In the genomic region with DNA sequence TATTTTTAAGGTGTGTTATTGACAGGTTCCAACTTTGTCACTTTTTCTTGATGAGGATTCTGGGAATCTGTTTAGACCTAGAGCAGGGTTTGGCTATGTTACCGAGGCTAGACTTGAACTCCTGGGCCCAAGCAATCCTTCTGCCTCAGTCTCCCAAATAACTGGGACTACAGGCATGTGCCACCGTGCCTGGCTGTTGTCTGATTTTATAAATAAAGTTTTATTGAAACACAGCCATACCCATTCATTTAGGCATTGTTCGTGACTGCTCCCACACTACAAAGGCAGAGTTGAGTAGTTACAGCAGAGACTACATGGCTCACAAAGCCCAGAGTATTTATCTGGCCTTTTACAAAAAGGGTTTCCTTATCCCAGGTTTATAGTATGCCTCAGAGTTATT, we compare ENCODE assay signal across 25 cellular contexts.
DNase-seq lines count a peak whose midpoint lies in the region; ATAC-seq, FAIRE-seq and TF ChIP-seq lines count a peak whose summit lies in the region.
"Had no signal": no experiment of that assay in that cellular context is flagged by ENCODE, and none has a peak within 500 bp of the region (broad histone marks: within the 10 kb centered on the region; RNA-seq: fewer than 3 reads in every experiment).

No MANE protein-coding gene starts in this region.

- 66% methylated on average over 3 of the region's 3 CpGs for WGBS in K562 (ENCODE audit: insufficient coverage, low coverage, missing lambda C conversion rate)
- 96 to 97% (median 97%) methylated on average over 3 of the region's 3 CpGs for WGBS in psoas muscle, 3 donors

- H2AFZ ChIP-seq in HCT116 (ENCODE audit: low read depth, low read length, poor library complexity, severe bottlenecking) (no peak overlapping the region), K562 (ENCODE audit: low read depth, low read length) (no peak overlapping the region)

- H3K27me3 Mint-ChIP-seq in Caco-2 (ENCODE audit: insufficient read depth, unreplicated experiment), result no peaks in the 10 kb centered on the region
- H3K27me3 Mint-ChIP-seq in naive thymus-derived CD8-positive, alpha-beta T cell, result peaks cover 0 to 7% (median 0%) of the 10 kb centered on the region in 5 donors
- H3K27me3 Mint-ChIP-seq: CD4-positive, CD25-positive, alpha-beta regulatory T cell had no signal

- H3K9me3 ChIP-seq in Caco-2, result no peaks in the 10 kb centered on the region
- H3K9me3 ChIP-seq in HCT116 (ENCODE audit: control insufficient read depth in 1 of 2, insufficient read depth in 1 of 2, low read depth in 1 of 2, low read length in 2 of 2), result no peaks in the 10 kb centered on the region
- no peaks in the 10 kb centered on the region for H3K9me3 ChIP-seq in K562 (replicated peaks; ENCODE audit: control insufficient read depth, insufficient read depth, low read depth, low read length)
- H3K9me3 ChIP-seq in psoas muscle, result no peaks in the 10 kb centered on the region
- H3K9me3 ChIP-seq: BE2C had no signal

- H4K20me1 ChIP-seq in HCT116 (ENCODE audit: insufficient read depth) (no peaks in the 10 kb centered on the region), K562 (replicated peaks; ENCODE audit: control insufficient read depth, insufficient read depth, low read length) (no peaks in the 10 kb centered on the region)
- H4K20me1 ChIP-seq: BLaER1 had no signal

- no peak for FAIRE-seq in K562 (lab: Jason Lieb, UNC)
- FAIRE-seq: A204.1, D721Med, G401.6, GM12892, GM18507, GM19239 had no signal

- H3K4me3 ChIP-seq in Caco-2 (ENCODE audit: low read depth, low read length), result no peak overlapping the region
- no peak overlapping the region for H3K4me3 ChIP-seq in HCT116 (replicated peaks in 1 of 2; ENCODE audit: low read depth in 1 of 2, low read length in 2 of 2)
- H3K4me3 ChIP-seq in K562, result no peak overlapping the region
- H3K4me3 ChIP-seq in psoas muscle, result no peak overlapping the region
- H3K4me3 ChIP-seq: BLaER1 had no signal

- TF ChIP-seq CTCF in Caco-2 (IDR thresholded peaks at IDR 0.05; ENCODE audit: insufficient read depth in 1 of 2, low read depth in 1 of 2, low read length in 1 of 2, severe bottlenecking in 1 of 2, unreplicated experiment in 1 of 2), result no peak
- TF ChIP-seq CTCF in HCT116 (IDR thresholded peaks at IDR 0.05 in 2 of 3, conservative IDR thresholded peaks at IDR 0.05 in 1 of 3; ENCODE audit: borderline replicate concordance in 1 of 3, insufficient read depth in 1 of 3, low read depth in 2 of 3, low read length in 2 of 3), result no peak
- TF ChIP-seq CTCF in K562 (IDR thresholded peaks at IDR 0.05 in 2 of 3, conservative IDR thresholded peaks at IDR 0.05 in 1 of 3; ENCODE audit: insufficient read depth in 2 of 3, low read depth in 1 of 3, low read length in 3 of 3), result no peak
- no peak for TF ChIP-seq CTCF in psoas muscle (IDR thresholded peaks at IDR 0.05)

- H3K4me2 ChIP-seq in HCT116 (ENCODE audit: low read length), result no peak overlapping the region
- no peak overlapping the region for H3K4me2 ChIP-seq in K562 (ENCODE audit: insufficient read depth, low read length)
- H3K4me2 ChIP-seq: BLaER1 had no signal

- in situ Hi-C loops in K562 (cut with MboI), result no loop called here

- CTCF ChIA-PET in Caco-2 (lab: Charles Lee), result no interaction called here
- CTCF ChIA-PET in HCT116 (lab: Charles Lee), result no interaction called here
- CTCF ChIA-PET in K562 (lab: Yijun Ruan, JAX; ENCODE audit: low intra/inter-chr PET ratio), result no interaction called here

- no peak for TF ChIP-seq RAD21 in HCT116 (IDR thresholded peaks at IDR 0.05; ENCODE audit: low read depth)
- TF ChIP-seq RAD21 in K562 (CRISPR knock-in tag; conservative IDR thresholded peaks at IDR 0.05 in 1 of 2, IDR thresholded peaks at IDR 0.05 in 1 of 2), result no peak

- H3K36me3 ChIP-seq in Caco-2 (ENCODE audit: control insufficient read depth, insufficient read depth, low read length) (peaks cover 1% of the 10 kb centered on the region; the same call in 1 of the 2 replicates), HCT116 (ENCODE audit: control insufficient read depth in 1 of 2, insufficient read depth in 2 of 2, low read length in 2 of 2) (no peaks in the 10 kb centered on the region), K562 (ENCODE audit: control insufficient read depth, insufficient read depth, low read length) (peaks cover 21% of the 10 kb centered on the region; the same call in 2 of the 3 replicates), psoas muscle (ENCODE audit: insufficient read depth in 1 of 2, low read depth in 1 of 2) (no peaks in the 10 kb centered on the region)
- H3K36me3 ChIP-seq: BE2C had no signal

- POLR2A ChIA-PET in Caco-2 (lab: Charles Lee), result no interaction called here
- POLR2A ChIA-PET in HCT116 (lab: Charles Lee), result no interaction called here
- POLR2A ChIA-PET in K562 (lab: Yijun Ruan, JAX), result no interaction called here
- POLR2A ChIA-PET in naive thymus-derived CD8-positive, alpha-beta T cell (lab: Charles Lee), result no interaction called here

- H3K27me3 ChIP-seq in Caco-2 (replicated peaks; ENCODE audit: control insufficient read depth, insufficient read depth, low read length) (no peaks in the 10 kb centered on the region), HCT116 (ENCODE audit: insufficient read depth, low read length) (no peaks in the 10 kb centered on the region), K562 (ENCODE audit: control insufficient read depth in 2 of 2, insufficient read depth in 2 of 2, low read length in 2 of 2) (no peaks in the 10 kb centered on the region), psoas muscle (ENCODE audit: insufficient read depth in 3 of 3, low read length in 2 of 3) (no peaks in the 10 kb centered on the region)
- H3K27me3 ChIP-seq: BE2C, BLaER1 had no signal

- H3K4me1 Mint-ChIP-seq in Caco-2 (ENCODE audit: low read depth, unreplicated experiment), result peaks cover 32% of the 10 kb centered on the region
- no peaks in the 10 kb centered on the region for H3K4me1 Mint-ChIP-seq in naive thymus-derived CD8-positive, alpha-beta T cell
- H3K4me1 Mint-ChIP-seq: CD14-positive monocyte; CD4-positive, alpha-beta memory T cell; CD4-positive, CD25-positive, alpha-beta regulatory T cell; CD8-positive, alpha-beta memory T cell had no signal

- ATAC-seq in HCT116 (no peak), K562 (no peak), psoas muscle (no peak), GM18907 (IDR thresholded peaks at IDR 0.05; ENCODE audit: unreplicated experiment) (no peak)
- no peak for ATAC-seq in naive thymus-derived CD8-positive, alpha-beta T cell

- RAD21 ChIA-PET in HCT116 (lab: Charles Lee; ENCODE audit: low non-redundant PET in 1 of 2, low total read pairs in 2 of 2, uncharacterized antibody in 2 of 2, unreplicated experiment in 2 of 2), result no interaction called here

- peaks cover 47% of the 10 kb centered on the region for H3K36me3 Mint-ChIP-seq in Caco-2 (ENCODE audit: insufficient read depth, unreplicated experiment)
- H3K36me3 Mint-ChIP-seq in naive thymus-derived CD8-positive, alpha-beta T cell, result no peaks in the 10 kb centered on the region
- H3K36me3 Mint-ChIP-seq: CD14-positive monocyte; CD4-positive, CD25-positive, alpha-beta regulatory T cell; CD8-positive, alpha-beta memory T cell had no signal

- no peak for DNase-seq in Caco-2
- DNase-seq in HCT116 (ENCODE audit: low read depth, low spot score), result no peak
- DNase-seq in K562 (ENCODE audit: extremely low read depth in 1 of 4, low spot score in 3 of 4), result no peak
- no peak for DNase-seq in naive thymus-derived CD8-positive, alpha-beta T cell
- no peak for DNase-seq in psoas muscle
- DNase-seq: 8988T; ACHN; BE2C; C1 segment of cervical spinal cord; Calu3; CD4-positive, CD25-positive, alpha-beta regulatory T cell; CD8-positive, alpha-beta memory T cell; COR-L47; DMS79 treated with DMSO at 0.1 percent for 48 hours; GF-D8 had no signal

- TF ChIP-seq EP300 in K562 (IDR thresholded peaks at IDR 0.05; ENCODE audit: low read length), result no peak

- H3K4me3 Mint-ChIP-seq in Caco-2 (ENCODE audit: unreplicated experiment), result no peak overlapping the region
- H3K4me3 Mint-ChIP-seq in naive thymus-derived CD8-positive, alpha-beta T cell, result no peak overlapping the region
- H3K4me3 Mint-ChIP-seq: CD14-positive monocyte; CD4-positive, alpha-beta memory T cell; CD4-positive, CD25-positive, alpha-beta regulatory T cell; CD8-positive, alpha-beta memory T cell had no signal

- H3K27ac Mint-ChIP-seq in Caco-2 (ENCODE audit: unreplicated experiment), result no peak overlapping the region
- no peak overlapping the region for H3K27ac Mint-ChIP-seq in naive thymus-derived CD8-positive, alpha-beta T cell
- H3K27ac Mint-ChIP-seq: CD14-positive monocyte; CD4-positive, alpha-beta memory T cell; CD4-positive, CD25-positive, alpha-beta regulatory T cell; CD8-positive, alpha-beta memory T cell had no signal

- H3K9me3 Mint-ChIP-seq in Caco-2 (ENCODE audit: unreplicated experiment), result no peaks in the 10 kb centered on the region
- peaks cover 0 to 1% (median 0%) of the 10 kb centered on the region in 9 donors for H3K9me3 Mint-ChIP-seq in naive thymus-derived CD8-positive, alpha-beta T cell
- H3K9me3 Mint-ChIP-seq: CD4-positive, CD25-positive, alpha-beta regulatory T cell had no signal

- no peaks in the 10 kb centered on the region for H3K9me2 ChIP-seq in HCT116 (ENCODE audit: insufficient read depth)

- H3K27ac ChIP-seq in HCT116 (ENCODE audit: low read depth, low read length) (no peak overlapping the region), K562 (ENCODE audit: extremely low read depth, low read depth, low read length) (no peak overlapping the region), psoas muscle (no peak overlapping the region)
- H3K27ac ChIP-seq: BLaER1 had no signal

- no peaks in the 10 kb centered on the region for H3K79me2 ChIP-seq in HCT116 (ENCODE audit: insufficient read depth, low read length)
- no peaks in the 10 kb centered on the region for H3K79me2 ChIP-seq in K562 (ENCODE audit: control insufficient read depth, insufficient read depth, low read length)

- intact Hi-C loops in Caco-2 (cut with micrococcal nuclease; ENCODE audit: unreplicated experiment) (loop anchor here (5.0 to 10.0 kb wide), 2 partner anchors 56 to 234 kb away; no protein-coding TSS in a partner anchor), HCT116 (cut with micrococcal nuclease) (no loop called here), K562 (cut with micrococcal nuclease) (no loop called here), psoas muscle (cut with DNase I) (no loop called here)

- H3K4me1 ChIP-seq in Caco-2 (peaks cover 18% of the 10 kb centered on the region), HCT116 (ENCODE audit: control insufficient read depth in 1 of 2, insufficient read depth in 2 of 2, low read length in 2 of 2) (no peaks in the 10 kb centered on the region), K562 (replicated peaks in 1 of 2; ENCODE audit: control insufficient read depth in 2 of 2, insufficient read depth in 2 of 2, low read length in 2 of 2) (no peaks in the 10 kb centered on the region), psoas muscle (no peaks in the 10 kb centered on the region)
- H3K4me1 ChIP-seq: BE2C, BLaER1 had no signal

- no peak for TF ChIP-seq POLR2A in HCT116 (IDR thresholded peaks at IDR 0.05; ENCODE audit: borderline replicate concordance, extremely low read depth, insufficient read depth, insufficient read length)
- no peak for TF ChIP-seq POLR2A in K562 (conservative IDR thresholded peaks at IDR 0.05)

- H3K9ac ChIP-seq in HCT116 (ENCODE audit: low read length), result no peak overlapping the region
- no peak overlapping the region for H3K9ac ChIP-seq in K562 (ENCODE audit: insufficient read depth in 1 of 2, low read depth in 2 of 2, low read length in 2 of 2)
- H3K9ac ChIP-seq: BLaER1 had no signal

- H3K9me1 ChIP-seq in K562 (ENCODE audit: control insufficient read depth, insufficient read depth, low read length), result no peaks in the 10 kb centered on the region

- TSS peak; percentile 13 for BruUV-seq in Caco-2 (replicated peaks; lab: Mats Ljungman, UMichigan)
- BruUV-seq in HCT116 (replicated peaks; lab: Mats Ljungman, UMichigan), result TSS peak; percentile 26
- no TSS peak for BruUV-seq in K562 (replicated peaks; lab: Mats Ljungman, UMichigan)
